Comparison of ENCODE assay signal across 8 cellular contexts in genomic region chr3:129314757-129315385, GRCh38. TPM values are rescaled to one million over a fixed set of nuclear protein-coding genes. Genes with fewer than 3 reads are reported as not detected.
DNase-seq lines count a peak whose midpoint lies in the region; ATAC-seq and TF ChIP-seq lines count a peak whose summit lies in the region.

No MANE protein-coding gene starts in this region.

- H3K79me2 ChIP-seq in parathyroid adenoma = peaks cover 3% of the 10 kb centered on the region

- H4K20me1 ChIP-seq in BLaER1 = peaks cover 49% of the 10 kb centered on the region

- ATAC-seq in GM21381 (IDR thresholded peaks at IDR 0.05; ENCODE audit: unreplicated experiment) (peak; percentile 40), left ventricle myocardium superior (peak; percentile 79), GM18858 (IDR thresholded peaks at IDR 0.05; ENCODE audit: unreplicated experiment) (no peak)

- H3K27me3 ChIP-seq in BLaER1 (no peaks in the 10 kb centered on the region), parathyroid adenoma (ENCODE audit: control insufficient read depth, insufficient read depth, low read length) (no peaks in the 10 kb centered on the region)

- H3K27ac ChIP-seq in BLaER1 = peak overlapping the region; percentile 98
- H3K27ac ChIP-seq in parathyroid adenoma = peak overlapping the region; percentile 93

- no peaks in the 10 kb centered on the region for H3K9me3 ChIP-seq in BLaER1
- H3K9me3 ChIP-seq in parathyroid adenoma (ENCODE audit: control insufficient read depth, low read length) = no peaks in the 10 kb centered on the region

- peak overlapping the region; percentile 67 for H2AFZ ChIP-seq in parathyroid adenoma

- peaks cover 19% of the 10 kb centered on the region; the same call in 1 of the 2 replicates for H3K36me3 ChIP-seq in BLaER1
- H3K36me3 ChIP-seq in parathyroid adenoma (ENCODE audit: control insufficient read depth, insufficient read depth, low read length) = no peaks in the 10 kb centered on the region

- H3K4me3 ChIP-seq in BLaER1 = peak overlapping the region; percentile 100
- peak overlapping the region; percentile 88 for H3K4me3 ChIP-seq in astrocyte of the cerebellum (ENCODE audit: low read depth, low read length)
- peak overlapping the region; percentile 63 for H3K4me3 ChIP-seq in parathyroid adenoma (ENCODE audit: low read depth, low read length)

- peak overlapping the region; percentile 97 for H3K4me2 ChIP-seq in BLaER1
- H3K4me2 ChIP-seq in parathyroid adenoma (ENCODE audit: low read length) = peak overlapping the region; percentile 74

- peak; percentile 17 for TF ChIP-seq CTCF in astrocyte of the cerebellum (IDR thresholded peaks at IDR 0.05; ENCODE audit: low read depth, low read length, missing control alignments)
- peak; percentile 44 for TF ChIP-seq CTCF in parathyroid adenoma (IDR thresholded peaks at IDR 0.05)

- DNase-seq in NCI-H1105 treated with DMSO at 0.1 percent for 48 hours (lab: John Stamatoyannopoulos, UW) (peak; percentile 99), SKM-1 treated with dmso at 0.1 percent for 144 hours (lab: John Stamatoyannopoulos, UW; ENCODE audit: unreplicated experiment) (peak; percentile 40), astrocyte of the cerebellum (ENCODE audit: low read depth) (peak; percentile 59), left ventricle myocardium superior (peak; percentile 92)

- intact Hi-C loops in left ventricle myocardium superior (cut with micrococcal nuclease) = no loop called here

- peak overlapping the region; percentile 100 for H3K9ac ChIP-seq in BLaER1
- peak overlapping the region; percentile 63 for H3K9ac ChIP-seq in parathyroid adenoma

- H3K4me1 ChIP-seq in BLaER1 (peaks cover 48% of the 10 kb centered on the region), parathyroid adenoma (peaks cover 26% of the 10 kb centered on the region)

- in situ Hi-C loops in astrocyte of the cerebellum (cut with HindIII; ENCODE audit: low sequenced_read_pairs) = no loop called here

RNA-seq across cellular contexts. Expression of gene HMCES, which starts 36.2 kb away (rescaled TPM):
- total RNA-seq in left ventricle myocardium superior = 34.9 TPM

Comparison
In these comparisons a context has a peak if more than half of its experiments do, and no peak if none do; other contexts are left out.
1. DNase-seq: peak in every context shown above with its lines; median percentile 99 in NCI-H1105 treated with DMSO at 0.1 percent for 48 hours; 92 in left ventricle myocardium superior; 59 in astrocyte of the cerebellum; 40 in SKM-1 treated with dmso at 0.1 percent for 144 hours.